8 cellular contexts compared by ENCODE assay signal in the genomic region with DNA sequence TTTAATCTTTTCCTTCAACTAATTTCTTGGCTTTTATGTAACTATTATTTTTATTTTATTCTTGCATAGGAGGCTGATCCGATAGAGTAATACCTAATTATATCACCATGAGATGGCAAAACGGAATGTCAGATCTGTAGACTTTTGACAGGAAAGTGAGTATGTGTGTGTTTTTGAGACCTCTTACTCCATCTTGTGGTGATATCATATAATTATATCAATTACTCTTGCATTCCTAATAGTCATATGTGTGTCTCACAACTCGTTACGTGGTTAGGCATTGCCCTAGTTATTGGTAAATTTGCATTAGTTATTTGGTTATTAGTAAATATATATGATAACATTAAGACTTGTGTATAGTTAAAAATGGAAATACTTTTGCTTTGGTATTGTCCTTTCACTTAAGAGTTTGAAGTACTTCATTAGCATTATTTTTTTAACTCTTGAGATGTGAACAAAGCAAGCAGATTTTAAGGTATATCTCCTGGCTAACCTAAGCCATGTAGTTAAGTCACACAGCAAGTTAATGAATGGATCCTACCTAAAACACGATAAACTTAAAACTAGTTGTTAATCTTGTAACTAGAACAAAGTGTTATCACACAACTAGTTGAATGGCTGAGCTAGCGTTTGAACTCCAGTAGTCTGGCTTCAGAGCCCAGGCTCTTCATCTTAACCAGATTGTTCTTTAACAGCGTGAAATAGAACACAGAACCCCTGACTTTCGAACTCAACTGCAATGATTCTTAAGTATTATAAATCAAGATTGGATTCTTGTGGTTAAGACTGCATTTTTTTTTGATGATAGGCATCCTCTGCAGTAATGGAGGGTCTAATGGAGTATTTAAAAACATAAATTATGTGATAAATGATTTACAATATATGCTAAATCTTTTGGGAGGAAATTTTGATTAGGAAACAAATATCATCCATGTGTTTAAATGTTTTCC.
DNase-seq lines count a peak whose midpoint lies in the region; ATAC-seq and TF ChIP-seq lines count a peak whose summit lies in the region.

No MANE protein-coding gene starts in this region.

- H3K36me3 ChIP-seq in OCI-LY3 (replicated peaks; ENCODE audit: low read depth, low read length): no peaks in the 10 kb centered on the region
- H3K36me3 ChIP-seq in gastroesophageal sphincter: no peaks in the 10 kb centered on the region

- H2AFZ ChIP-seq in OCI-LY3 (ENCODE audit: low read depth, low read length): no peak overlapping the region

- H3K27ac ChIP-seq in OCI-LY3 (ENCODE audit: low read length) (no peak overlapping the region), gastroesophageal sphincter (no peak overlapping the region)

- H4K20me1 ChIP-seq in OCI-LY3 (ENCODE audit: insufficient read depth, low read length): no peaks in the 10 kb centered on the region

- no peak for TF ChIP-seq EP300 in gastroesophageal sphincter (IDR thresholded peaks at IDR 0.05)

- H3K9me3 ChIP-seq in OCI-LY3 (ENCODE audit: insufficient read depth, low read length) (no peaks in the 10 kb centered on the region), gastroesophageal sphincter (no peaks in the 10 kb centered on the region)

- H3K79me2 ChIP-seq in OCI-LY3 (ENCODE audit: low read length): no peaks in the 10 kb centered on the region

- WGBS in gastroesophageal sphincter (ENCODE audit: low coverage in 1 of 2), 2 donors: 42 to 47% methylated on average over 8 of the region's 8 CpGs

- H3K4me3 ChIP-seq in OCI-LY3 (ENCODE audit: low read length) (no peak overlapping the region), gastroesophageal sphincter (no peak overlapping the region)

- no peak overlapping the region for H3K9ac ChIP-seq in OCI-LY3 (ENCODE audit: low read length)

- TF ChIP-seq CTCF in OCI-LY3 (IDR thresholded peaks at IDR 0.05; ENCODE audit: low read depth, low read length): peak; percentile 54
- TF ChIP-seq CTCF in gastroesophageal sphincter (IDR thresholded peaks at IDR 0.05): no peak

- ATAC-seq in HG02852 (IDR thresholded peaks at IDR 0.05; ENCODE audit: unreplicated experiment) (peak; percentile 76), gastroesophageal sphincter (no peak)

- DNase-seq in NOMO-1 treated with DMSO at 0.1 percent for 48 hours (lab: John Stamatoyannopoulos, UW; ENCODE audit: unreplicated experiment): peak; percentile 61
- DNase-seq in NOMO-1 treated with dmso at 0.1 percent for 144 hours (lab: John Stamatoyannopoulos, UW; ENCODE audit: unreplicated experiment): no peak
- peak; percentile 80 for DNase-seq in fibroblast of peridontal ligament (ENCODE audit: extremely low read depth)
- no peak for DNase-seq in cortex of kidney (lab: John Stamatoyannopoulos, UW)
- no peak for DNase-seq in middle frontal gyrus (ENCODE audit: extremely low spot score, low spot score)

- H3K4me1 ChIP-seq in OCI-LY3 (ENCODE audit: low read length) (no peaks in the 10 kb centered on the region), gastroesophageal sphincter (no peaks in the 10 kb centered on the region)

- H3K27me3 ChIP-seq in OCI-LY3 (ENCODE audit: low read depth, low read length) (no peaks in the 10 kb centered on the region), gastroesophageal sphincter (no peaks in the 10 kb centered on the region)

- no peak for TF ChIP-seq POLR2A in gastroesophageal sphincter (IDR thresholded peaks at IDR 0.05)

- no peak overlapping the region for H3K4me2 ChIP-seq in OCI-LY3 (ENCODE audit: low read length)

Comparison
In these comparisons a context has a peak if more than half of its experiments do, and no peak if none do; other contexts are left out.
1. DNase-seq: peak in NOMO-1 treated with DMSO at 0.1 percent for 48 hours (single experiment) and fibroblast of peridontal ligament (single experiment); none in NOMO-1 treated with dmso at 0.1 percent for 144 hours (single experiment), cortex of kidney (single experiment) and middle frontal gyrus (single experiment).